In the genomic region with DNA sequence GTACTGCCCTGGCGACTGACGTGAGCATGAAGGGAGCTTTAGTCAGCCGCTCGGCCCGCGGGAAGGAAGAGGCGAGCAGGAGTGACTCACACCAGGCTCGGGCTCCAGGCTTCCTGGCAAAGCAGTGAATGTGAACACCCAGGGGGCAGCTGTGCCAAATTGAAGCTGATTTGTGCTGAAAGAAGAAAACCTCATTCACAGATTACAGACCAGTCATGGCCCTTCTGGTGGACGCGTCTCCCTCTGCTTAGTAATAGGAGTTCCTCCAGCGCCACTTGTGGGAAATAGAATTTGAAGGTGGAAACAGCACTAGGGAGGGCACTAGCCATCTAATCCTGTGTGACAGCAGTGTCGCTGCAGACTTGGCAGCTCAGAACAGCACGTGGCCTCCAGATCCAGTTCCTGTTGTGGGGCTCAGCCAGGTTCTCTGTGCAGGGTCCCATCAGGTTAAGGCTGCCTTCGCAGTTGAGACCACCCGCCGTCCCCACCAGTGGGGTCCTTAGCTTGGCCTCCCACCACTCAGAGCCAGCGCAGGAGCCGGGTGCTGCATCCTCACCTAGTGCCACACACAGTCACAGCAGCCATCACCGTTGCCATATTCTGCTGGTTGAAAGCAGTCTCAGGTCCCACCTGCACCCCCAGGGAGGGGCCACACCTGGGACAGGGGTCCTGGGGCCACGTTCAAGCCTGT, we compare ENCODE assay signal across 8 cellular contexts.
DNase-seq lines count a peak whose midpoint lies in the region; ATAC-seq, FAIRE-seq and TF ChIP-seq lines count a peak whose summit lies in the region.

No MANE protein-coding gene starts in this region.

- no peak for TF ChIP-seq RAD21 in HepG2 (CRISPR knock-in tag; IDR thresholded peaks at IDR 0.05)

- no peak overlapping the region for H3K4me3 ChIP-seq in mammary epithelial cell (replicated peaks in 1 of 3; ENCODE audit: insufficient read depth in 1 of 3, low read depth in 2 of 3, low read length in 3 of 3)
- no peak overlapping the region for H3K4me3 ChIP-seq in HepG2 (replicated peaks in 1 of 3; ENCODE audit: insufficient read depth in 1 of 3, low read depth in 2 of 3, low read length in 3 of 3)

- no peaks in the 10 kb centered on the region for H3K9me3 ChIP-seq in CD4-positive, alpha-beta T cell (ENCODE audit: control insufficient read depth, low read length)
- H3K9me3 ChIP-seq in mammary epithelial cell (replicated peaks; ENCODE audit: insufficient read depth, low read length) (no peaks in the 10 kb centered on the region), HepG2 (ENCODE audit: low read length) (no peaks in the 10 kb centered on the region)

- H2AFZ ChIP-seq in mammary epithelial cell (ENCODE audit: low read depth, low read length) (peak overlapping the region; percentile 30), HepG2 (ENCODE audit: low read length) (no peak overlapping the region)

- H3K27me3 ChIP-seq in CD4-positive, alpha-beta T cell (ENCODE audit: control insufficient read depth, insufficient read depth, low read length): no peaks in the 10 kb centered on the region
- no peaks in the 10 kb centered on the region for H3K27me3 ChIP-seq in mammary epithelial cell (ENCODE audit: insufficient read depth, low read length)
- H3K27me3 ChIP-seq in HepG2 (ENCODE audit: control insufficient read depth in 1 of 2, insufficient read depth in 2 of 2, low read length in 2 of 2): no peaks in the 10 kb centered on the region

- no peak overlapping the region for H3K27ac Mint-ChIP-seq in CD4-positive, alpha-beta T cell

- BruUV-seq in mammary epithelial cell (replicated peaks; lab: Mats Ljungman, UMichigan): no TSS peak
- BruUV-seq in HepG2 (replicated peaks; lab: Mats Ljungman, UMichigan): no TSS peak

- no peak for TF ChIP-seq EP300 in HepG2 (IDR thresholded peaks at IDR 0.05; ENCODE audit: low read depth in 2 of 2, low read length in 2 of 2)
- no peak for TF ChIP-seq EP300 in HepG2 (CRISPR knock-in tag; IDR thresholded peaks at IDR 0.05; ENCODE audit: borderline replicate concordance)

- no peak overlapping the region for H3K4me3 Mint-ChIP-seq in CD4-positive, alpha-beta T cell

- ATAC-seq in CD4-positive, alpha-beta T cell (ENCODE audit: poor library complexity): peak; percentile 46
- ATAC-seq in HepG2 (no peak), GM18502 (IDR thresholded peaks at IDR 0.05; ENCODE audit: poor library complexity, unreplicated experiment) (no peak)

- H3K4me1 Mint-ChIP-seq in CD4-positive, alpha-beta T cell (ENCODE audit: low read depth): peaks cover 24% of the 10 kb centered on the region

- H3K27ac ChIP-seq in CD4-positive, alpha-beta T cell (ENCODE audit: low read depth, low read length): no peak overlapping the region
- H3K27ac ChIP-seq in mammary epithelial cell (ENCODE audit: insufficient read depth, low read depth, low read length) (peak overlapping the region; percentile 42), HepG2 (ENCODE audit: extremely low read length, insufficient read depth, low read length) (no peak overlapping the region)

- dilution Hi-C loops in mammary epithelial cell (cut with HindIII; ENCODE audit: low sequenced_read_pairs): loop anchor here (5.0 kb wide), 1 partner anchor 35 kb away; no protein-coding TSS in a partner anchor

- CTCF ChIA-PET in CD4-positive, alpha-beta T cell (lab: Charles Lee): interaction anchor here (1.2 kb wide), 1 partner anchor 53 kb away, joined by 3 read pairs; no protein-coding TSS in a partner anchor
- CTCF ChIA-PET in mammary epithelial cell (lab: Charles Lee; ENCODE audit: low non-redundant PET) (no interaction called here), HepG2 (lab: Yijun Ruan, JAX; ENCODE audit: low intra/inter-chr PET ratio, low total read pairs) (no interaction called here)

- H3K4me2 ChIP-seq in mammary epithelial cell (ENCODE audit: insufficient read depth, low read depth, low read length) (peak overlapping the region; percentile 51), HepG2 (ENCODE audit: low read depth, low read length) (no peak overlapping the region)

- H4K20me1 ChIP-seq in mammary epithelial cell (ENCODE audit: insufficient read depth, low read length) (no peaks in the 10 kb centered on the region), HepG2 (ENCODE audit: insufficient read depth, low read length) (no peaks in the 10 kb centered on the region)

- H3K36me3 ChIP-seq in mammary epithelial cell (ENCODE audit: insufficient read depth, low read length): peaks cover 2% of the 10 kb centered on the region
- peaks cover 27 to 52% of the 10 kb centered on the region in 2 experiments for H3K36me3 ChIP-seq in HepG2 (replicated peaks in 1 of 2; ENCODE audit: control insufficient read depth in 1 of 2, insufficient read depth in 2 of 2, low read length in 2 of 2)

- H3K4me1 ChIP-seq in mammary epithelial cell (ENCODE audit: insufficient read depth, low read length) (peaks cover 21% of the 10 kb centered on the region), HepG2 (ENCODE audit: insufficient read depth, low read length) (no peaks in the 10 kb centered on the region; the same call in 1 of the 2 replicates)

- no peak overlapping the region for H3K9ac ChIP-seq in mammary epithelial cell (ENCODE audit: insufficient read depth, low read length)
- no peak overlapping the region for H3K9ac ChIP-seq in HepG2 (ENCODE audit: insufficient read depth, low read depth, low read length)

- H3K79me2 ChIP-seq in mammary epithelial cell (ENCODE audit: insufficient read depth, low read length) (no peaks in the 10 kb centered on the region), HepG2 (ENCODE audit: insufficient read depth, low read length) (no peaks in the 10 kb centered on the region)

- no peaks in the 10 kb centered on the region for H3K27me3 Mint-ChIP-seq in CD4-positive, alpha-beta T cell

- intact Hi-C loops in CD4-positive, alpha-beta T cell (cut with DNase I, micrococcal nuclease): no loop called here
- intact Hi-C loops in mammary epithelial cell (cut with micrococcal nuclease): no loop called here
- intact Hi-C loops in HepG2 (cut with micrococcal nuclease; ENCODE audit: unreplicated experiment): no loop called here

- peak in 1 of 10 experiments; percentile 33 for DNase-seq in CD4-positive, alpha-beta T cell
- DNase-seq in NCI-H2107 treated with DMSO at 0.1 percent for 48 hours (lab: John Stamatoyannopoulos, UW; ENCODE audit: unreplicated experiment) (peak; percentile 31), mammary epithelial cell (peak; percentile 86), HepG2 (ENCODE audit: low spot score) (no peak), urothelium cell line (ENCODE audit: low spot score) (peak; percentile 95), OCI-M2 (lab: John Stamatoyannopoulos, UW; ENCODE audit: unreplicated experiment) (no peak), DMS53 treated with DMSO at 0.1 percent for 48 hours (lab: John Stamatoyannopoulos, UW; ENCODE audit: unreplicated experiment) (no peak)

- no peak for TF ChIP-seq POLR2A in HepG2 (IDR thresholded peaks at IDR 0.05; ENCODE audit: insufficient read depth in 1 of 2, low read depth in 2 of 2, low read length in 2 of 2)

- 49% methylated on average over 20 of the region's 20 CpGs for WGBS in mammary epithelial cell (ENCODE audit: low coverage, missing lambda C conversion rate)
- WGBS in HepG2 (ENCODE audit: low lambda C conversion rate): 95% methylated on average over 18 of the region's 20 CpGs

- no peaks in the 10 kb centered on the region for H3K9me3 Mint-ChIP-seq in CD4-positive, alpha-beta T cell

- TF ChIP-seq CTCF in CD4-positive, alpha-beta T cell (IDR thresholded peaks at IDR 0.05): no peak
- TF ChIP-seq CTCF in mammary epithelial cell (conservative IDR thresholded peaks at IDR 0.05 in 1 of 2, IDR thresholded peaks at IDR 0.05 in 1 of 2; ENCODE audit: extremely low read depth in 1 of 2, insufficient read depth in 1 of 2, low read depth in 1 of 2, low read length in 2 of 2) (no peak), HepG2 (CRISPR knock-in tag; IDR thresholded peaks at IDR 0.05) (no peak)

- POLR2A ChIA-PET in CD4-positive, alpha-beta T cell (lab: Charles Lee): no interaction called here
- POLR2A ChIA-PET in HepG2 (lab: Yijun Ruan, JAX): no interaction called here

- peaks cover 35% of the 10 kb centered on the region for H3K36me3 Mint-ChIP-seq in CD4-positive, alpha-beta T cell (ENCODE audit: low read depth)

- FAIRE-seq in HepG2 (lab: Jason Lieb, UNC) (no peak), urothelium cell line (lab: Jason Lieb, UNC) (peak; percentile 89)

- in situ Hi-C loops in mammary epithelial cell (cut with MboI; ENCODE audit: low sequenced_read_pairs in 2 of 2) (no loop called here), HepG2 (cut with HindIII; ENCODE audit: extremely low pct_ligation_motif_present, low pct_unique_long_range_greater_than_20kb) (no loop called here)

TF ChIP-seq in HepG2, 621 proteins besides CTCF, POLR2A, EP300 and RAD21:
- TF ChIP-seq, protein P1, sequence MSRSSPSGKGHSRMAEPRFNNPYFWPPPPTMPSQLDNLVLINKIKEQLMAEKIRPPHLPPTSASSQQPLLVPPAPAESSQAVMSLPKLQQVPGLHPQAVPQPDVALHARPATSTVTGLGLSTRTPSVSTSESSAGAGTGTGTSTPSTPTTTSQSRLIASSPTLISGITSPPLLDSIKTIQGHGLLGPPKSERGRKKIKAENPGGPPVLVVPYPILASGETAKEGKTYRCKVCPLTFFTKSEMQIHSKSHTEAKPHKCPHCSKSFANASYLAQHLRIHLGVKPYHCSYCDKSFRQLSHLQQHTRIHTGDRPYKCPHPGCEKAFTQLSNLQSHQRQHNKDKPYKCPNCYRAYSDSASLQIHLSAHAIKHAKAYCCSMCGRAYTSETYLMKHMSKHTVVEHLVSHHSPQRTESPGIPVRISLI (CRISPR knock-in tag; IDR thresholded peaks at IDR 0.05; ENCODE audit: borderline replicate concordance): no peak
- TF ChIP-seq AGO1 (IDR thresholded peaks at IDR 0.05; ENCODE audit: low read depth, low read length, poor library complexity, severe bottlenecking) (no peak), AGO2 (optimal IDR thresholded peaks at IDR 0.05; ENCODE audit: low read depth, low read length) (peak; percentile 30)

Comparison
In these comparisons a context has a peak if more than half of its experiments do, and no peak if none do; other contexts are left out.
1. DNase-seq: peak in NCI-H2107 treated with DMSO at 0.1 percent for 48 hours (single experiment), mammary epithelial cell (single experiment) and urothelium cell line (single experiment); none in HepG2 (single experiment), OCI-M2 (single experiment) and DMS53 treated with DMSO at 0.1 percent for 48 hours (single experiment).